In genomic region chr6:108152446-108152845, GRCh38 we compare ENCODE assay signal across 2 cellular contexts.
TF ChIP-seq lines count a peak whose summit lies in the region.

No MANE protein-coding gene starts in this region.

TF ChIP-seq in HEK293, 187 proteins besides CTCF, POLR2A, EP300 and RAD21:
- TF ChIP-seq ZIC2 (tag by site-specific recombination; IDR thresholded peaks at IDR 0.05) (no peak), ZNF138 (tag by site-specific recombination; IDR thresholded peaks at IDR 0.05; ENCODE audit: borderline replicate concordance) (no peak), ZFP69B (tag by site-specific recombination; IDR thresholded peaks at IDR 0.05) (no peak), PRDM10 (tag by site-specific recombination; IDR thresholded peaks at IDR 0.05) (peak; percentile 68), REPIN1 (tag by site-specific recombination; IDR thresholded peaks at IDR 0.05; ENCODE audit: low read depth) (no peak), ZNF391 (tag by site-specific recombination; IDR thresholded peaks at IDR 0.05; ENCODE audit: borderline replicate concordance, low read depth) (no peak), ZNF112 (tag by site-specific recombination; IDR thresholded peaks at IDR 0.05) (no peak), ZNF394 (tag by site-specific recombination; IDR thresholded peaks at IDR 0.05; ENCODE audit: borderline replicate concordance) (no peak)
TF ChIP-seq in HEK293: peak in this region for 1.

TF ChIP-seq in K562, 482 proteins besides CTCF, POLR2A, EP300 and RAD21:
- TF ChIP-seq SMAD1 (IDR thresholded peaks at IDR 0.05; ENCODE audit: low read depth, low read length, partially characterized antibody) (no peak), PRDM10 (IDR thresholded peaks at IDR 0.05; ENCODE audit: partially characterized antibody) (peak; percentile 90)
